Comparison of ENCODE assay signal across 27 cellular contexts in genomic region chr12:20627001-20627588, GRCh38.
DNase-seq lines count a peak whose midpoint lies in the region; ATAC-seq and TF ChIP-seq lines count a peak whose summit lies in the region.
"Had no signal": no experiment of that assay in that cellular context is flagged by ENCODE, and none has a peak within 500 bp of the region (broad histone marks: within the 10 kb centered on the region; RNA-seq: fewer than 3 reads in every experiment).

No MANE protein-coding gene starts in this region.

- DNase-seq in KBM-7, result peak; percentile 17
- DNase-seq in OCI-M1 (lab: John Stamatoyannopoulos, UW), result peak; percentile 60
- DNase-seq in left ventricle myocardium inferior, result no peak
- DNase-seq in sciatic nerve (ENCODE audit: low spot score), result no peak
- no peak for DNase-seq in activated CD4-positive, alpha-beta T cell treated with anti-CD3 and anti-CD28 coated beads for 1 hour
- no peak for DNase-seq in AG08395 (ENCODE audit: low spot score)
- DNase-seq in NCI-H774 (lab: John Stamatoyannopoulos, UW), result no peak
- DNase-seq in activated CD8-positive, alpha-beta memory T cell treated with anti-CD3 and anti-CD28 coated beads, Interleukin-2, amount 10 ng/mL, durations not matched to agents 7 days and 5 days, result no peak
- DNase-seq: activated B cell treated with CpG ODN at 0.5 μM for 24 hours; activated CD4-positive, alpha-beta T cell treated with anti-CD3 and anti-CD28 coated beads, Interleukin-2, amount 50 U/mL, for 48 hours; CD8-positive, alpha-beta memory T cell; DMS53; foreskin melanocyte; GF-D8; GM23248; hypothalamus; NCI-H1048; NCI-H187; NCI-H526 treated with DMSO at 0.1 percent for 48 hours; nephron progenitor cell; pancreas; T1000; upper lobe of left lung had no signal

- no peak overlapping the region for H3K27ac Mint-ChIP-seq in activated CD8-positive, alpha-beta memory T cell treated with anti-CD3 and anti-CD28 coated beads, Interleukin-2, amount 10 ng/mL, durations not matched to agents 7 days and 5 days
- H3K27ac Mint-ChIP-seq: activated B cell treated with CpG ODN at 0.5 μM for 24 hours; activated naive CD8-positive, alpha-beta T cell; activated T-helper 2 cell treated with anti-CD3 and anti-CD28 coated beads, Interferon-gamma antibody, Interleukin-2, Interleukin-4, amounts not matched to agents 10 μg/mL and 5 μg/mL and 100 μg/mL, durations not matched to agents 14 hours and 24 hours and 36 hours; CD8-positive, alpha-beta memory T cell; nephron progenitor cell had no signal

- no peaks in the 10 kb centered on the region for H3K4me1 Mint-ChIP-seq in activated CD8-positive, alpha-beta memory T cell treated with anti-CD3 and anti-CD28 coated beads, Interleukin-2, amount 10 ng/mL, durations not matched to agents 7 days and 5 days
- H3K4me1 Mint-ChIP-seq: activated B cell treated with CpG ODN at 0.5 μM for 24 hours; CD8-positive, alpha-beta memory T cell had no signal

- H3K36me3 Mint-ChIP-seq in activated CD8-positive, alpha-beta memory T cell treated with anti-CD3 and anti-CD28 coated beads, Interleukin-2, amount 10 ng/mL, durations not matched to agents 7 days and 5 days, result no peaks in the 10 kb centered on the region
- H3K36me3 Mint-ChIP-seq: activated naive CD8-positive, alpha-beta T cell; CD8-positive, alpha-beta memory T cell had no signal

- peaks cover 64% of the 10 kb centered on the region for H3K4me1 ChIP-seq in left ventricle myocardium inferior

- no peaks in the 10 kb centered on the region for H3K27me3 ChIP-seq in left ventricle myocardium inferior (ENCODE audit: low read depth)
- H3K27me3 ChIP-seq: pancreas, upper lobe of left lung had no signal

- in situ Hi-C loops in KBM-7 (cut with MboI; ENCODE audit: low pct_unique_long_range_greater_than_20kb, low sequenced_read_pairs), result no loop called here

- no peaks in the 10 kb centered on the region for H3K9me3 ChIP-seq in left ventricle myocardium inferior (replicated peaks)
- H3K9me3 ChIP-seq: pancreas, upper lobe of left lung had no signal

- H3K9me3 Mint-ChIP-seq in activated CD8-positive, alpha-beta memory T cell treated with anti-CD3 and anti-CD28 coated beads, Interleukin-2, amount 10 ng/mL, durations not matched to agents 7 days and 5 days (ENCODE audit: low read depth), result no peaks in the 10 kb centered on the region
- H3K9me3 Mint-ChIP-seq: activated T-helper 2 cell treated with anti-CD3 and anti-CD28 coated beads, Interferon-gamma antibody, Interleukin-2, Interleukin-4, amounts not matched to agents 10 μg/mL and 5 μg/mL and 100 μg/mL, durations not matched to agents 14 hours and 24 hours and 36 hours; CD8-positive, alpha-beta memory T cell; nephron progenitor cell had no signal

- no peak for TF ChIP-seq CTCF in left ventricle myocardium inferior (IDR thresholded peaks at IDR 0.05; ENCODE audit: borderline replicate concordance)

- peak overlapping the region; percentile 68 for H3K27ac ChIP-seq in left ventricle myocardium inferior (replicated peaks)
- H3K27ac ChIP-seq: epithelial cell of prostate, GM23248, upper lobe of left lung had no signal

- CTCF ChIA-PET in activated CD8-positive, alpha-beta memory T cell treated with anti-CD3 and anti-CD28 coated beads, Interleukin-2, amount 10 ng/mL, durations not matched to agents 7 days and 5 days (lab: Charles Lee), result interaction anchor here (0.7 kb wide), 1 partner anchor 1092 kb away, joined by 3 read pairs; no protein-coding TSS in a partner anchor

- no peak overlapping the region for H3K4me3 ChIP-seq in left ventricle myocardium inferior
- H3K4me3 ChIP-seq: GM23248, K562, pancreas, upper lobe of left lung had no signal

- H3K36me3 ChIP-seq in left ventricle myocardium inferior, result peaks cover 18% of the 10 kb centered on the region
- H3K36me3 ChIP-seq: pancreas, upper lobe of left lung had no signal

- intact Hi-C loops in left ventricle myocardium inferior (cut with micrococcal nuclease), result no loop called here
- intact Hi-C loops in sciatic nerve (cut with DNase I), result no loop called here

- H3K4me3 Mint-ChIP-seq in activated CD8-positive, alpha-beta memory T cell treated with anti-CD3 and anti-CD28 coated beads, Interleukin-2, amount 10 ng/mL, durations not matched to agents 7 days and 5 days, result no peak overlapping the region
- H3K4me3 Mint-ChIP-seq: activated B cell treated with CpG ODN at 0.5 μM for 24 hours; activated naive CD8-positive, alpha-beta T cell; CD8-positive, alpha-beta memory T cell; nephron progenitor cell had no signal

- H3K27me3 Mint-ChIP-seq in activated CD8-positive, alpha-beta memory T cell treated with anti-CD3 and anti-CD28 coated beads, Interleukin-2, amount 10 ng/mL, durations not matched to agents 7 days and 5 days, result no peaks in the 10 kb centered on the region
- H3K27me3 Mint-ChIP-seq: activated B cell treated with CpG ODN at 0.5 μM for 24 hours; activated naive CD8-positive, alpha-beta T cell; CD8-positive, alpha-beta memory T cell had no signal

- ATAC-seq in sciatic nerve, result peak; percentile 71
- no peak for ATAC-seq in activated CD8-positive, alpha-beta memory T cell treated with anti-CD3 and anti-CD28 coated beads, Interleukin-2, amount 10 ng/mL, durations not matched to agents 7 days and 5 days
- ATAC-seq: K562, pancreas had no signal

Comparison
In these comparisons a context has a peak if more than half of its experiments do, and no peak if none do; other contexts are left out.
1. DNase-seq: peak in KBM-7 (single experiment) and OCI-M1 (single experiment); none in left ventricle myocardium inferior (single experiment), sciatic nerve (single experiment), activated CD4-positive, alpha-beta T cell treated with anti-CD3 and anti-CD28 coated beads for 1 hour (single experiment), AG08395 (single experiment), NCI-H774 (single experiment) and activated CD8-positive, alpha-beta memory T cell treated with anti-CD3 and anti-CD28 coated beads, Interleukin-2, amount 10 ng/mL, durations not matched to agents 7 days and 5 days (single experiment).